ENCODE assay signal across 14 cellular contexts in the genomic region with DNA sequence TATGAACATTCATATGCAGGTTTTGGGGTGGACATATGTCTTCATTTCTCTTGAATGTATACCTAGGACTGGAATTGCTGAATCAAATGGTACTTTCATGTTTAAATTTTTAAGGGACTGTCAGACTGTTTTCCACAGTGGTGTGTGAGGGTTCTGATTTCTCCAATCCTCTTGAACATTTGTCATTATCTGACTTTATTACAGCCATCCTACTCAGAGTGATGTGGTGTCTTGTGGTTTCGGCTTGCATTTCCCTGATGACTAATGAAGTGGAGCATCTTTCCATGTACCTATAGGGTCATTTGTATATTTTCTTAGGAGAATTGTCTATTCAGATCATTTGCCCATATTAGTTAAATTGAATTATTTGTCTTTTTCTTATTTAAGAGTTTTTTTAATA.
DNase-seq lines count a peak whose midpoint lies in the region; TF ChIP-seq lines count a peak whose summit lies in the region.
"Had no signal": no experiment of that assay in that cellular context is flagged by ENCODE, and none has a peak within 500 bp of the region (broad histone marks: within the 10 kb centered on the region; RNA-seq: fewer than 3 reads in every experiment).

No MANE protein-coding gene starts in this region.

- no peak for TF ChIP-seq CTCF in RWPE1 (conservative IDR thresholded peaks at IDR 0.05; ENCODE audit: low read depth)

- DNase-seq in AG08395 (ENCODE audit: low spot score) (peak; percentile 36), COLO829 (ENCODE audit: low spot score) (peak; percentile 34), RWPE1 (ENCODE audit: low spot score) (peak; percentile 67), epithelial cell of prostate (ENCODE audit: low read depth, low spot score) (no peak), KBM-7 (no peak), hypothalamus (lab: John Stamatoyannopoulos, UW) (no peak), NCI-H1436 treated with DMSO at 0.1 percent for 48 hours (lab: John Stamatoyannopoulos, UW) (no peak), islet precursor cell (no peak)
- DNase-seq: CD4-positive, alpha-beta memory T cell; NCI-H1105 treated with DMSO at 0.1 percent for 48 hours; NCI-H510A; retina had no signal

- CTCF ChIA-PET in RWPE1 (lab: Yijun Ruan, JAX) = interaction anchor here (0.6 kb wide), 1 partner anchor 791 kb away, joined by 3 read pairs; no protein-coding TSS in a partner anchor

- H3K27ac ChIP-seq in RWPE1 = no peak overlapping the region
- H3K27ac ChIP-seq in epithelial cell of prostate = peak overlapping the region; percentile 23
- H3K27ac ChIP-seq: esophagus muscularis mucosa, neural progenitor cell had no signal

- in situ Hi-C loops in KBM-7 (cut with MboI; ENCODE audit: low pct_unique_long_range_greater_than_20kb, low sequenced_read_pairs) = no loop called here

- POLR2A ChIA-PET in RWPE1 (lab: Yijun Ruan, JAX; ENCODE audit: low non-redundant PET) = no interaction called here

Comparison
In these comparisons a context has a peak if more than half of its experiments do, and no peak if none do; other contexts are left out.
1. DNase-seq: peak in AG08395 (single experiment), COLO829 (single experiment) and RWPE1 (single experiment); none in epithelial cell of prostate (single experiment), KBM-7 (single experiment), hypothalamus (0 of 51), NCI-H1436 treated with DMSO at 0.1 percent for 48 hours (single experiment) and islet precursor cell (single experiment).